31 cellular contexts compared by ENCODE assay signal in genomic region chr16:24598777-24599437, GRCh38.
"Had no signal": no experiment of that assay in that cellular context is flagged by ENCODE, and none has a peak within 500 bp of the region (broad histone marks: within the 10 kb centered on the region; RNA-seq: fewer than 3 reads in every experiment).

No MANE protein-coding gene starts in this region.

- H2AFZ ChIP-seq: parathyroid adenoma had no signal

- H3K27me3 Mint-ChIP-seq: progenitor cell of endocrine pancreas had no signal

- H3K9me3 Mint-ChIP-seq: natural killer cell treated with Interleukin-12 subunit alpha and Interleukin-12 subunit beta and Interleukin-15 and Interleukin-18, amount 100 ng/mL, for 72 hours; neural crest cell; stimulated activated effector memory CD8-positive, alpha-beta T cell treated with anti-CD3 and anti-CD28 coated beads, Interleukin-12 subunit alpha, Interleukin-12 subunit beta, amount 100 ng/mL, for 72 hours had no signal

- H3K36me3 ChIP-seq: neutrophil, right lobe of liver, sigmoid colon, suprapubic skin, tibial artery, transverse colon, upper lobe of left lung, vagina had no signal

- H3K79me2 ChIP-seq: parathyroid adenoma had no signal

- ATAC-seq: naive thymus-derived CD8-positive, alpha-beta T cell; natural killer cell treated with Interleukin-12 subunit alpha and Interleukin-12 subunit beta and Interleukin-15 and Interleukin-18, amount 100 ng/mL, for 72 hours; psoas muscle; right cardiac atrium; right lobe of liver; stimulated activated effector memory CD8-positive, alpha-beta T cell treated with anti-CD3 and anti-CD28 coated beads, Interleukin-12 subunit alpha, Interleukin-12 subunit beta, amount 100 ng/mL, for 72 hours; stimulated activated naive B cell treated with anti-CD40 and anti-IgM and Interleukin-4, amounts not matched to agents 10 μg/mL and 1 μg/mL and 100 μg/mL, for 72 hours had no signal

- H3K4me1 ChIP-seq: parathyroid adenoma, psoas muscle, right lobe of liver, sigmoid colon, suprapubic skin, testis, tibial artery, transverse colon, upper lobe of left lung, vagina had no signal

- FAIRE-seq: urothelium cell line had no signal

- DNase-seq: naive B cell; naive thymus-derived CD8-positive, alpha-beta T cell; nephron progenitor cell; nucleus accumbens; posterior cingulate gyrus; psoas muscle; right cardiac atrium; right lobe of liver; sigmoid colon; small intestine; stimulated activated CD4-positive, alpha-beta T cell treated with anti-CD3 and anti-CD28 coated beads, Interleukin-15, amount 100 ng/mL, for 24 hours; stimulated activated CD4-positive, alpha-beta T cell treated with anti-CD3 and anti-CD28 coated beads, Interleukin-2, amount 100 ng/mL, for 24 hours; stimulated activated CD4-positive, alpha-beta T cell treated with anti-CD3 and anti-CD28 coated beads, Interleukin-2, amount 100 ng/mL, for 48 hours; stimulated activated CD4-positive, alpha-beta T cell treated with anti-CD3 and anti-CD28 coated beads, Interleukin-4, amount 100 ng/mL, for 24 hours; stimulated activated naive B cell treated with anti-CD40 and anti-IgM and Interleukin-4, amounts not matched to agents 10 μg/mL and 1 μg/mL and 100 μg/mL, for 72 hours; stimulated activated naive CD4-positive, alpha-beta T cell treated with Interleukin-2 at 50 U/mL for 16 hours; substantia nigra; testis; tibial artery; transverse colon; upper lobe of left lung had no signal

- H3K36me3 Mint-ChIP-seq: naive thymus-derived CD8-positive, alpha-beta T cell; natural killer cell treated with Interleukin-12 subunit alpha and Interleukin-12 subunit beta and Interleukin-15 and Interleukin-18, amount 100 ng/mL, for 72 hours; stimulated activated effector memory CD8-positive, alpha-beta T cell treated with anti-CD3 and anti-CD28 coated beads, Interleukin-12 subunit alpha, Interleukin-12 subunit beta, amount 100 ng/mL, for 72 hours had no signal

- H3K4me3 ChIP-seq: psoas muscle, right lobe of liver, sigmoid colon, suprapubic skin, testis, tibial artery, transverse colon, upper lobe of left lung, vagina had no signal

- H3K4me1 Mint-ChIP-seq: naive B cell; naive thymus-derived CD8-positive, alpha-beta T cell; neural crest cell; stimulated activated effector memory CD8-positive, alpha-beta T cell treated with anti-CD3 and anti-CD28 coated beads, Interleukin-12 subunit alpha, Interleukin-12 subunit beta, amount 100 ng/mL, for 72 hours; stimulated activated naive B cell treated with anti-CD40 and anti-IgM and Interleukin-4, amounts not matched to agents 10 μg/mL and 1 μg/mL and 100 μg/mL, for 72 hours had no signal

- H3K27ac Mint-ChIP-seq: naive B cell; naive thymus-derived CD8-positive, alpha-beta T cell; natural killer cell treated with Interleukin-12 subunit alpha and Interleukin-12 subunit beta and Interleukin-15 and Interleukin-18, amount 100 ng/mL, for 72 hours; nephron progenitor cell; progenitor cell of endocrine pancreas; stimulated activated effector memory CD8-positive, alpha-beta T cell treated with anti-CD3 and anti-CD28 coated beads, Interleukin-12 subunit alpha, Interleukin-12 subunit beta, amount 100 ng/mL, for 72 hours; stimulated activated naive B cell treated with anti-CD40 and anti-IgM and Interleukin-4, amounts not matched to agents 10 μg/mL and 1 μg/mL and 100 μg/mL, for 72 hours; stimulated activated naive CD8-positive, alpha-beta T cell treated with anti-CD3 and anti-CD28 coated beads, Interleukin-15, Interleukin-2, amounts not matched to agents 100 ng/mL and 50 ng/mL, for 24 hours had no signal

- H3K27me3 ChIP-seq: right lobe of liver, sigmoid colon, testis, tibial artery, upper lobe of left lung, vagina had no signal

- H3K9me3 ChIP-seq: neutrophil, psoas muscle, right lobe of liver, sigmoid colon, suprapubic skin, testis, tibial artery, transverse colon, upper lobe of left lung, vagina had no signal

- H3K9ac ChIP-seq: parathyroid adenoma had no signal

- H3K4me3 Mint-ChIP-seq: naive B cell; naive thymus-derived CD8-positive, alpha-beta T cell; natural killer cell treated with Interleukin-12 subunit alpha and Interleukin-12 subunit beta and Interleukin-15 and Interleukin-18, amount 100 ng/mL, for 72 hours; nephron progenitor cell; neural crest cell; stimulated activated effector memory CD8-positive, alpha-beta T cell treated with anti-CD3 and anti-CD28 coated beads, Interleukin-12 subunit alpha, Interleukin-12 subunit beta, amount 100 ng/mL, for 72 hours; stimulated activated naive B cell treated with anti-CD40 and anti-IgM and Interleukin-4, amounts not matched to agents 10 μg/mL and 1 μg/mL and 100 μg/mL, for 72 hours; stimulated activated naive CD8-positive, alpha-beta T cell treated with anti-CD3 and anti-CD28 coated beads, Interleukin-15, Interleukin-2, amounts not matched to agents 100 ng/mL and 50 ng/mL, for 24 hours had no signal

- H3K27ac ChIP-seq: neutrophil, parathyroid adenoma, psoas muscle, right lobe of liver, sigmoid colon, suprapubic skin, testis, tibial artery, transverse colon, upper lobe of left lung, vagina had no signal
